ENCODE assay signal across 25 cellular contexts in the genomic region with DNA sequence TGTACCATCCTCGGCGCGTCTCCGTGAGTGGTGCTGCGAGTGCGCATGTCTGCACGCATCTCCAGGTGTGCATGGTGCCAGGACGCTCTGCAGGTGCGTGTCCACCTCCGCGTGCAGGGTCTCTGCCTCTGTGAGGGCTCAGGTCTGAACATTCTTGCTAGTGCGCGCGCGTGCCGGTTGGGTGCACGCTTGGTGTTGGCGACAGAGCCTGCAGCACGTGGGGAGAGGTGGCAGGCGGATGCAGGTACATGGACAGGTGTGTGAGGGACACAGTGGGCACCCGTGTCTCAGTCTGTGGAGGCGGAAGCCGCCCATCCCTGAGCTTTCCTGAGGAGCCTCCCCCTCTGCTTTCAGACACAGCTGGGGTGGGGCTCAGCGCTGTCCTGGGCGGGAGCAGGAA. TPM values are rescaled to one million over a fixed set of nuclear protein-coding genes. Genes with fewer than 3 reads are reported as not detected.
"Had no signal": no experiment of that assay in that cellular context is flagged by ENCODE, and none has a peak within 500 bp of the region (broad histone marks: within the 10 kb centered on the region; RNA-seq: fewer than 3 reads in every experiment).

No MANE protein-coding gene starts in this region.

- H3K36me3 ChIP-seq: neutrophil, right lobe of liver, thoracic aorta, transverse colon had no signal

- ATAC-seq: effector memory CD8-positive, alpha-beta T cell; left cardiac atrium; left ventricle myocardium superior; naive thymus-derived CD4-positive, alpha-beta T cell; psoas muscle; stimulated activated naive B cell treated with anti-CD40 and anti-IgM and Interleukin-4, amounts not matched to agents 10 μg/mL and 1 μg/mL and 100 μg/mL, for 72 hours; stimulated activated naive CD8-positive, alpha-beta T cell treated with anti-CD3 and anti-CD28 coated beads, Interleukin-15, amount 100 ng/mL, for 72 hours had no signal

- H2AFZ ChIP-seq: hepatocyte had no signal

- DNase-seq: effector memory CD8-positive, alpha-beta T cell; foreskin melanocyte; head of caudate nucleus; kidney; left cardiac atrium; left ventricle myocardium superior; mesendoderm; naive thymus-derived CD4-positive, alpha-beta T cell; nephron progenitor cell; psoas muscle; retina; right lobe of liver; stimulated activated CD4-positive, alpha-beta T cell treated with anti-CD3 and anti-CD28 coated beads, Interleukin-2, amount 100 ng/mL, for 24 hours; stimulated activated CD4-positive, alpha-beta T cell treated with anti-CD3 and anti-CD28 coated beads, Interleukin-4, amount 100 ng/mL, for 4 hours; stimulated activated naive B cell treated with anti-CD40 and anti-IgM and Interleukin-4, amounts not matched to agents 10 μg/mL and 1 μg/mL and 100 μg/mL, for 72 hours; stimulated activated naive CD8-positive, alpha-beta T cell treated with anti-CD3 and anti-CD28 coated beads, Interleukin-15, amount 100 ng/mL, for 72 hours; transverse colon had no signal

- H3K79me2 ChIP-seq: hepatocyte had no signal

- FAIRE-seq: kidney had no signal

- H3K4me1 ChIP-seq: psoas muscle, right lobe of liver, transverse colon had no signal

- H3K27me3 ChIP-seq: hepatocyte had no signal

- H3K9me3 ChIP-seq: neutrophil, psoas muscle, right lobe of liver, thoracic aorta, transverse colon had no signal

- H3K27ac ChIP-seq: hepatocyte, neutrophil, psoas muscle, right lobe of liver, thoracic aorta, transverse colon had no signal

- H3K4me3 ChIP-seq: hepatocyte, lung, psoas muscle, right lobe of liver, thoracic aorta, transverse colon had no signal

- H3K4me2 ChIP-seq: hepatocyte had no signal

RNA-seq across cellular contexts. Expression of gene OR10H2, which starts 4.9 kb away (rescaled TPM):
- total RNA-seq: epithelial cell of proximal tubule; hepatocyte; kidney; left cardiac atrium; left ventricle myocardium superior; lung; naive thymus-derived CD4-positive, alpha-beta T cell; osteoblast; psoas muscle; right lobe of liver; subcutaneous adipose tissue; thoracic aorta; urinary bladder had no signal
- polyA plus RNA-seq: hepatocyte; lung; naive thymus-derived CD4-positive, alpha-beta T cell; psoas muscle; urinary bladder had no signal

RNA-seq across cellular contexts. Expression of gene OR10H3, which starts 14.8 kb away (rescaled TPM):
- total RNA-seq: epithelial cell of proximal tubule; hepatocyte; kidney; left cardiac atrium; left ventricle myocardium superior; lung; naive thymus-derived CD4-positive, alpha-beta T cell; osteoblast; psoas muscle; right lobe of liver; subcutaneous adipose tissue; thoracic aorta; transverse colon; urinary bladder had no signal
- polyA plus RNA-seq: hepatocyte; lung; naive thymus-derived CD4-positive, alpha-beta T cell; psoas muscle; urinary bladder had no signal

RNA-seq across cellular contexts. Expression of gene CYP4F12, which starts 50.1 kb away (rescaled TPM):
- total RNA-seq: epithelial cell of proximal tubule, osteoblast had no signal
- polyA plus RNA-seq: naive thymus-derived CD4-positive, alpha-beta T cell had no signal
